24 cellular contexts compared by ENCODE assay signal in the genomic region with DNA sequence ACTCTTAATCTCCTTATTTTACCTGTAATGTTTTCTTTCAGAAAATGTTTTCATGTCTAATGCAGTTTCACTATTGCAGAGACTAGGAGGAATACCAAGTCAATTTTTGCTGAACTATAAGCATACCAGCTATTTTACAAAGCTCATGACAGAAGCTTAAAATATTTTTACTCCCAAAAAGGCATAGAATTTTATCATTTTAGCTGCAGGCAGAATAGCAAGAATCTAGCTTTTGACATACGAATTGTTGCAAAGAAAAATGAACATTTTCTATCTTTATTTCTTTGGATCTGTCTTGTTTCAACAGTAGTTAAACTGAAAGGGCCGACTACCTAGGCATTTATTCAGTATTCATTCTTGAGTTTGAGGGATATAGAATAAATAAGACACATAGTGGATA.
"Had no signal": no experiment of that assay in that cellular context is flagged by ENCODE, and none has a peak within 500 bp of the region (broad histone marks: within the 10 kb centered on the region; RNA-seq: fewer than 3 reads in every experiment).

No MANE protein-coding gene starts in this region.

- H3K4me3 ChIP-seq: colonic mucosa, coronary artery, dorsolateral prefrontal cortex, esophagus muscularis mucosa, esophagus squamous epithelium, gastrocnemius medialis, gastroesophageal sphincter, heart left ventricle, heart right ventricle had no signal

- H3K9me3 ChIP-seq: colonic mucosa, esophagus muscularis mucosa, esophagus squamous epithelium, gastrocnemius medialis, gastroesophageal sphincter, heart left ventricle, heart right ventricle had no signal

- H3K27ac ChIP-seq: colonic mucosa, coronary artery, epithelial cell of prostate, esophagus muscularis mucosa, esophagus squamous epithelium, foreskin keratinocyte, gastrocnemius medialis, gastroesophageal sphincter, heart left ventricle, heart right ventricle had no signal

- H3K4me1 ChIP-seq: colonic mucosa, esophagus muscularis mucosa, esophagus squamous epithelium, foreskin keratinocyte, gastrocnemius medialis, gastroesophageal sphincter, heart left ventricle, heart right ventricle had no signal

- DNase-seq: colonic mucosa; cortex of kidney; dermis blood vessel endothelial cell; dorsolateral prefrontal cortex; effector CD4-positive, alpha-beta T cell; effector CD8-positive, alpha-beta T cell; effector memory CD4-positive, alpha-beta T cell; effector memory CD8-positive, alpha-beta T cell; endodermal cell; erythroblast; esophagus squamous epithelium; foreskin fibroblast; foreskin keratinocyte; foreskin melanocyte; gastrocnemius medialis; glutamatergic neuron; head of caudate nucleus; heart left ventricle; heart right ventricle had no signal

- H3K36me3 ChIP-seq: colonic mucosa, esophagus muscularis mucosa, esophagus squamous epithelium, gastrocnemius medialis, gastroesophageal sphincter, heart left ventricle, heart right ventricle had no signal

- ATAC-seq: effector memory CD8-positive, alpha-beta T cell; esophagus mucosa; foreskin keratinocyte; gastrocnemius medialis; gastroesophageal sphincter; heart left ventricle; heart right ventricle had no signal

- H3K27me3 ChIP-seq: colonic mucosa, dorsolateral prefrontal cortex, esophagus muscularis mucosa, esophagus squamous epithelium, foreskin keratinocyte, gastrocnemius medialis, gastroesophageal sphincter, heart left ventricle, heart right ventricle had no signal
